14 cellular contexts compared by ENCODE assay signal in the genomic region with DNA sequence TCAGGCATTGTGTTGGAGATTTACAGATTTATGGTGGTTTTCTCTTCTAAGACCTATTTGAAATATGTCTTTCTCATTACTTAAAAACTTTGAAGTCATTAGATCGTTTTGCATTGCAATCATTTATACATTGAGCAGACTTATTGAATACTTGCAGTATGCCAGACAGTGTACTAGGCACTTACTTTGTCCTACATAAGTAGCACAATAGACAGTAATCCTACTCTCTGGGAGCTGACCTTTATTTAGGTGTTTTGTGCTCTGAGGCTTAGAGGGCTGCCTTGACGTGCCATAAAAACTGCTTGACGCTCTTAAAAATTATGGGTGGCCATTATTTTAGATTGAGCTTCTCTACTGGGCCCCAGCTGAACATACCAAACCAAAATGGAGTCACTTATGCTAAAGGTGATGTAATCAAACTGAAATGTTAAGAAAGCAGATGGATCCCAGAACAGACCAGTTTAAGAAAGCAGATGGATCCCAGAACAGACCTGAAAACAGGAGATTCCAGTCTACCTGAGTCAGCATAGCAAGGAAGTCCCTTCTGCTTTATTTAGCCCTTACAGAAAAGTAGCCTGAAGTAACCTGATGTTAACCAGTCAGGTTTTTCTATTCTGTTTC. TPM values are rescaled to one million over a fixed set of nuclear protein-coding genes. Genes with fewer than 3 reads are reported as not detected.
DNase-seq lines count a peak whose midpoint lies in the region; ATAC-seq, FAIRE-seq and TF ChIP-seq lines count a peak whose summit lies in the region.
"Had no signal": no experiment of that assay in that cellular context is flagged by ENCODE, and none has a peak within 500 bp of the region (broad histone marks: within the 10 kb centered on the region; RNA-seq: fewer than 3 reads in every experiment).

No MANE protein-coding gene starts in this region.

- no peak for DNase-seq in activated T-cell treated with anti-CD3 and anti-CD28 coated beads, Interleukin-2, amount 50 U/mL, for 72 hours
- no peak for DNase-seq in activated T-cell treated with anti-CD3 and anti-CD28 coated beads, Interleukin-2, amount 50 U/mL, for 4 hours
- DNase-seq in K562 (ENCODE audit: extremely low read depth in 1 of 4, low spot score in 3 of 4), result no peak
- DNase-seq in iris pigment epithelial cell (ENCODE audit: low read depth), result peak; percentile 44
- no peak for DNase-seq in type B pancreatic cell (ENCODE audit: extremely low spot score, unreplicated experiment)
- DNase-seq in NCI-H2227 (lab: John Stamatoyannopoulos, UW; ENCODE audit: unreplicated experiment), result no peak
- DNase-seq: activated CD8-positive, alpha-beta memory T cell treated with anti-CD3 and anti-CD28 coated beads, Interleukin-2, amount 50 U/mL, for 4 hours; activated naive CD8-positive, alpha-beta T cell treated with anti-CD3 and anti-CD28 coated beads, Interleukin-2, amount 10 ng/mL, durations not matched to agents 7 days and 5 days; ovary had no signal

- no peaks in the 10 kb centered on the region for H3K9me3 ChIP-seq in K562 (replicated peaks; ENCODE audit: control insufficient read depth, insufficient read depth, low read depth, low read length)
- H3K9me3 ChIP-seq: A549, esophagus muscularis mucosa, ovary had no signal

- intact Hi-C loops in K562 (cut with micrococcal nuclease), result no loop called here

- H3K4me3 Mint-ChIP-seq in activated T-cell treated with anti-CD3 and anti-CD28 coated beads, Interleukin-2, amount 50 U/mL, for 72 hours, result no peak overlapping the region
- H3K4me3 Mint-ChIP-seq in activated T-cell treated with anti-CD3 and anti-CD28 coated beads, Interleukin-2, amount 50 U/mL, for 4 hours, result no peak overlapping the region
- H3K4me3 Mint-ChIP-seq in type B pancreatic cell, result no peak overlapping the region
- H3K4me3 Mint-ChIP-seq: activated naive CD8-positive, alpha-beta T cell treated with anti-CD3 and anti-CD28 coated beads, Interleukin-2, amount 10 ng/mL, durations not matched to agents 7 days and 5 days; mesothelial cell of epicardium had no signal

- no TSS peak for BruUV-seq in K562 (replicated peaks; lab: Mats Ljungman, UMichigan)

- CTCF ChIA-PET in K562 (lab: Yijun Ruan, JAX; ENCODE audit: low intra/inter-chr PET ratio), result no interaction called here

- no peak for TF ChIP-seq POLR2A in K562 (conservative IDR thresholded peaks at IDR 0.05)

- FAIRE-seq in K562 (lab: Jason Lieb, UNC), result no peak
- FAIRE-seq: A549 had no signal

- H3K4me2 ChIP-seq in K562 (ENCODE audit: insufficient read depth, low read length), result no peak overlapping the region
- H3K4me2 ChIP-seq: A549 had no signal

- H3K27me3 Mint-ChIP-seq in activated T-cell treated with anti-CD3 and anti-CD28 coated beads, Interleukin-2, amount 50 U/mL, for 72 hours (ENCODE audit: low read depth), result no peaks in the 10 kb centered on the region
- H3K27me3 Mint-ChIP-seq in activated T-cell treated with anti-CD3 and anti-CD28 coated beads, Interleukin-2, amount 50 U/mL, for 4 hours (ENCODE audit: low read depth), result no peaks in the 10 kb centered on the region
- H3K27me3 Mint-ChIP-seq in type B pancreatic cell, result no peaks in the 10 kb centered on the region
- H3K27me3 Mint-ChIP-seq: activated naive CD8-positive, alpha-beta T cell treated with anti-CD3 and anti-CD28 coated beads, Interleukin-2, amount 10 ng/mL, durations not matched to agents 7 days and 5 days had no signal

- no peaks in the 10 kb centered on the region for H3K36me3 ChIP-seq in K562 (ENCODE audit: control insufficient read depth, insufficient read depth, low read length)
- H3K36me3 ChIP-seq: esophagus muscularis mucosa, ovary had no signal

- 0% methylated on average over 3 of the region's 3 CpGs for WGBS in K562 (ENCODE audit: insufficient coverage, low coverage, missing lambda C conversion rate)

- no peaks in the 10 kb centered on the region for H3K9me1 ChIP-seq in K562 (ENCODE audit: control insufficient read depth, insufficient read depth, low read length)

- H3K27me3 ChIP-seq in K562 (ENCODE audit: control insufficient read depth in 2 of 2, insufficient read depth in 2 of 2, low read length in 2 of 2), result peaks cover 16 to 21% of the 10 kb centered on the region in 2 experiments
- H3K27me3 ChIP-seq: esophagus muscularis mucosa, ovary had no signal

- no peak for TF ChIP-seq EP300 in K562 (IDR thresholded peaks at IDR 0.05; ENCODE audit: low read length)

- no peaks in the 10 kb centered on the region for H3K9me3 Mint-ChIP-seq in activated T-cell treated with anti-CD3 and anti-CD28 coated beads, Interleukin-2, amount 50 U/mL, for 72 hours
- H3K9me3 Mint-ChIP-seq in activated T-cell treated with anti-CD3 and anti-CD28 coated beads, Interleukin-2, amount 50 U/mL, for 4 hours, result no peaks in the 10 kb centered on the region
- no peaks in the 10 kb centered on the region for H3K9me3 Mint-ChIP-seq in type B pancreatic cell
- H3K9me3 Mint-ChIP-seq: activated naive CD8-positive, alpha-beta T cell treated with anti-CD3 and anti-CD28 coated beads, Interleukin-2, amount 10 ng/mL, durations not matched to agents 7 days and 5 days; mesothelial cell of epicardium had no signal

- H3K4me3 ChIP-seq in K562, result no peak overlapping the region
- H3K4me3 ChIP-seq: A549, esophagus muscularis mucosa, ovary had no signal

- H3K36me3 Mint-ChIP-seq in activated T-cell treated with anti-CD3 and anti-CD28 coated beads, Interleukin-2, amount 50 U/mL, for 72 hours (ENCODE audit: insufficient read depth in 2 of 2), result no peaks in the 10 kb centered on the region
- peaks cover 7% of the 10 kb centered on the region for H3K36me3 Mint-ChIP-seq in activated T-cell treated with anti-CD3 and anti-CD28 coated beads, Interleukin-2, amount 50 U/mL, for 4 hours (ENCODE audit: insufficient read depth)
- H3K36me3 Mint-ChIP-seq in type B pancreatic cell, result peaks cover 2% of the 10 kb centered on the region
- H3K36me3 Mint-ChIP-seq: mesothelial cell of epicardium had no signal

- TF ChIP-seq CTCF in K562 (IDR thresholded peaks at IDR 0.05 in 2 of 3, conservative IDR thresholded peaks at IDR 0.05 in 1 of 3; ENCODE audit: insufficient read depth in 2 of 3, low read depth in 1 of 3, low read length in 3 of 3) (no peak), type B pancreatic cell (conservative IDR thresholded peaks at IDR 0.05) (no peak)

- no peak overlapping the region for H2AFZ ChIP-seq in K562 (ENCODE audit: low read depth, low read length)

- in situ Hi-C loops in K562 (cut with MboI), result no loop called here

- H3K27ac Mint-ChIP-seq in activated T-cell treated with anti-CD3 and anti-CD28 coated beads, Interleukin-2, amount 50 U/mL, for 72 hours, result peak overlapping the region; percentile 58
- peak overlapping the region; percentile 52 for H3K27ac Mint-ChIP-seq in type B pancreatic cell
- H3K27ac Mint-ChIP-seq: activated naive CD8-positive, alpha-beta T cell treated with anti-CD3 and anti-CD28 coated beads, Interleukin-2, amount 10 ng/mL, durations not matched to agents 7 days and 5 days had no signal

- peaks cover 45% of the 10 kb centered on the region for H3K4me1 Mint-ChIP-seq in activated T-cell treated with anti-CD3 and anti-CD28 coated beads, Interleukin-2, amount 50 U/mL, for 72 hours (ENCODE audit: low read depth)
- H3K4me1 Mint-ChIP-seq in activated T-cell treated with anti-CD3 and anti-CD28 coated beads, Interleukin-2, amount 50 U/mL, for 4 hours (ENCODE audit: low read depth), result peaks cover 43% of the 10 kb centered on the region
- H3K4me1 Mint-ChIP-seq in type B pancreatic cell (ENCODE audit: unreplicated experiment), result peaks cover 36% of the 10 kb centered on the region

- no peak overlapping the region for H3K9ac ChIP-seq in K562 (ENCODE audit: insufficient read depth in 1 of 2, low read depth in 2 of 2, low read length in 2 of 2)

- no peak for TF ChIP-seq RAD21 in K562 (CRISPR knock-in tag; conservative IDR thresholded peaks at IDR 0.05 in 1 of 2, IDR thresholded peaks at IDR 0.05 in 1 of 2)

- peaks cover 15% of the 10 kb centered on the region for H4K20me1 ChIP-seq in K562 (replicated peaks; ENCODE audit: control insufficient read depth, insufficient read depth, low read length)

- H3K27ac ChIP-seq in K562 (ENCODE audit: extremely low read depth, low read depth, low read length), result no peak overlapping the region
- H3K27ac ChIP-seq: A549, ovary had no signal

- H3K79me2 ChIP-seq in K562 (ENCODE audit: control insufficient read depth, insufficient read depth, low read length), result no peaks in the 10 kb centered on the region

- no peaks in the 10 kb centered on the region for H3K4me1 ChIP-seq in K562 (replicated peaks in 1 of 2; ENCODE audit: control insufficient read depth in 2 of 2, insufficient read depth in 2 of 2, low read length in 2 of 2)
- H3K4me1 ChIP-seq: A549 had no signal

- ATAC-seq in activated T-cell treated with anti-CD3 and anti-CD28 coated beads, Interleukin-2, amount 50 U/mL, for 72 hours (replicated peaks in 1 of 2), result peak in 1 of 2 donors; percentile 13
- ATAC-seq in activated T-cell treated with anti-CD3 and anti-CD28 coated beads, Interleukin-2, amount 50 U/mL, for 4 hours, result no peak
- ATAC-seq in K562 (no peak; the same call in 2 of the 3 replicates), HG03196 (IDR thresholded peaks at IDR 0.05; ENCODE audit: unreplicated experiment) (no peak), GM21786 (IDR thresholded peaks at IDR 0.05; ENCODE audit: unreplicated experiment) (no peak)
- ATAC-seq: A549 had no signal

- POLR2A ChIA-PET in K562 (lab: Yijun Ruan, JAX), result interaction anchor here (0.6 to 1.4 kb wide), 3 partner anchors 11 to 114 kb away, joined by 3 to 4 read pairs (median 4); no protein-coding TSS in a partner anchor

RNA-seq across cellular contexts. Expression of gene PTTG2, which starts 42.4 kb away (rescaled TPM):
- total RNA-seq in activated T-cell treated with anti-CD3 and anti-CD28 coated beads, Interleukin-2, amount 50 U/mL, for 72 hours, result not detected
- not detected for total RNA-seq in activated T-cell treated with anti-CD3 and anti-CD28 coated beads, Interleukin-2, amount 50 U/mL, for 4 hours
- not detected in 2 replicates for total RNA-seq in K562 (2011; cell fraction: chromatin; rRNA removed; ENCODE audit: low replicate concordance)
- not detected in 2 replicates for total RNA-seq in K562 (2011; cell fraction: nucleolus; rRNA removed)
- total RNA-seq in K562 (2011; cell fraction: nucleoplasm; rRNA removed), result not detected in 2 replicates
- total RNA-seq in K562 (2014; rRNA removed) (not detected in 2 replicates), K562 (2014; rRNA removed; fragmentation: Illumina TruSeq; extraction: Trizol) (not detected in 2 replicates), K562 (2015; rRNA removed; fragmentation: Illumina TruSeq; extraction: Trizol) (not detected in 2 replicates), K562 (2021) (not detected in 2 replicates), type B pancreatic cell (ENCODE audit: low replicate concordance) (not detected in 2 replicates)
- polyA plus RNA-seq in K562 (2011; rRNA removed) (not detected in 2 replicates), K562 (2014; fragmentation: Illumina TruSeq; extraction: Trizol) (not detected in 2 replicates), K562 (2014; fragmentation: Nextera tagmentation; extraction: Ambion mirVana) (not detected), K562 (2014; rRNA removed) (not detected in 2 replicates)
- polyA plus RNA-seq in K562 (2011; cell fraction: cytosol; rRNA removed), result not detected in 2 replicates
- polyA plus RNA-seq in K562 (2011; cell fraction: nucleus; rRNA removed), result not detected in 2 replicates
- not detected in 2 replicates for polyA plus RNA-seq in K562 (2012)
- polyA minus RNA-seq in K562 (2011; rRNA and poly(A)+ RNA removed), result not detected in 2 replicates
- not detected in 2 replicates for polyA minus RNA-seq in K562 (2011; cell fraction: cytosol; rRNA and poly(A)+ RNA removed)
- polyA minus RNA-seq in K562 (2011; cell fraction: nucleus; rRNA and poly(A)+ RNA removed), result not detected in 2 replicates
- total RNA-seq: mesothelial cell of epicardium had no signal
- polyA plus RNA-seq: A549 had no signal
